ENCODE assay signal across 21 cellular contexts in the genomic region with DNA sequence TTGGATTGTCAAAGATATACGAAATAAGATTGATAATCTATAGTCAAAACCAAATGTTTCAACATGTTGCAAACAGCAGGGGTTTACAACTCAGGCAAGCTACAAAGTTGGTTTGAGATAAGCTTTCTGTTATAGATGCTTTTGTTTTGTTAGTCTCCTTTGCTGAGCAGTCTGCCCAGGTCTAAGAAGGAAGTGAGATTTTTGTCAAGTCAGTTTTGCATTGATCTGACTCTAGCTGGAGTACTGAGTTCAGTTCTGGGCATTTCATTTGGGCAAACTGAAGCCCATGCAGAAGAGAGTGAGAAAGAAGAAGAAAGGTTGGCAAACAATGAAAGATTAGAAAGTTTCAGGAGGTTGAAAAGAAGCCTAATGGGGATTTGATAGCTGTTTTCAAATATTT.
"Had no signal": no experiment of that assay in that cellular context is flagged by ENCODE, and none has a peak within 500 bp of the region (broad histone marks: within the 10 kb centered on the region; RNA-seq: fewer than 3 reads in every experiment).

No MANE protein-coding gene starts in this region.

- H3K27ac ChIP-seq: body of pancreas, tibial nerve, vagina had no signal

- H3K4me1 Mint-ChIP-seq: activated CD4-positive, alpha-beta T cell treated with anti-CD3 and anti-CD28 coated beads, Interleukin-2, amount 10 ng/mL, durations not matched to agents 24 days and 14 days; naive thymus-derived CD4-positive, alpha-beta T cell had no signal

- H3K27me3 ChIP-seq: body of pancreas, tibial nerve, vagina had no signal

- H3K36me3 ChIP-seq: tibial nerve, vagina had no signal

- H3K27me3 Mint-ChIP-seq: activated CD4-positive, alpha-beta T cell treated with anti-CD3 and anti-CD28 coated beads, Interleukin-2, amount 10 ng/mL, durations not matched to agents 24 days and 14 days; activated naive CD8-positive, alpha-beta T cell had no signal

- H3K27ac Mint-ChIP-seq: activated CD4-positive, alpha-beta T cell treated with anti-CD3 and anti-CD28 coated beads, Interleukin-2, amount 10 ng/mL, durations not matched to agents 24 days and 14 days; activated CD8-positive, alpha-beta T cell treated with anti-CD3 and anti-CD28 coated beads, Interleukin-2, amount 10 ng/mL, durations not matched to agents 7 days and 5 days; activated naive CD8-positive, alpha-beta T cell; activated T-cell treated with anti-CD3 and anti-CD28 coated beads, Interleukin-2, amount 50 U/mL, for 72 hours; naive thymus-derived CD4-positive, alpha-beta T cell had no signal

- H3K9me3 Mint-ChIP-seq: activated CD4-positive, alpha-beta T cell treated with anti-CD3 and anti-CD28 coated beads, Interleukin-2, amount 10 ng/mL, durations not matched to agents 24 days and 14 days; activated T-cell treated with anti-CD3 and anti-CD28 coated beads, Interleukin-2, amount 50 U/mL, for 72 hours; naive thymus-derived CD4-positive, alpha-beta T cell had no signal

- H3K4me1 ChIP-seq: body of pancreas, tibial nerve, vagina had no signal

- H3K9me3 ChIP-seq: body of pancreas, mucosa of descending colon, tibial nerve, vagina had no signal

- H3K4me3 ChIP-seq: body of pancreas, mucosa of descending colon, tibial nerve, vagina had no signal

- H3K4me3 Mint-ChIP-seq: activated CD4-positive, alpha-beta T cell treated with anti-CD3 and anti-CD28 coated beads, Interleukin-2, amount 10 ng/mL, durations not matched to agents 24 days and 14 days; activated CD8-positive, alpha-beta T cell treated with anti-CD3 and anti-CD28 coated beads, Interleukin-2, amount 10 ng/mL, durations not matched to agents 7 days and 5 days; activated naive CD8-positive, alpha-beta T cell; activated T-cell treated with anti-CD3 and anti-CD28 coated beads, Interleukin-2, amount 50 U/mL, for 72 hours; naive thymus-derived CD4-positive, alpha-beta T cell had no signal

- ATAC-seq: activated CD8-positive, alpha-beta T cell treated with anti-CD3 and anti-CD28 coated beads, Interleukin-2, amount 10 ng/mL, durations not matched to agents 7 days and 5 days; activated T-cell treated with anti-CD3 and anti-CD28 coated beads, Interleukin-2, amount 50 U/mL, for 72 hours; body of pancreas; esophagus mucosa; mucosa of descending colon; naive thymus-derived CD4-positive, alpha-beta T cell had no signal

- H3K36me3 Mint-ChIP-seq: activated naive CD8-positive, alpha-beta T cell; naive thymus-derived CD4-positive, alpha-beta T cell had no signal

- DNase-seq: activated CD4-positive, alpha-beta T cell treated with anti-CD3 and anti-CD28 coated beads, Interleukin-2, amount 10 ng/mL, durations not matched to agents 24 days and 14 days; activated CD4-positive, CD25-positive, alpha-beta regulatory T cell; activated CD8-positive, alpha-beta memory T cell treated with anti-CD3 and anti-CD28 coated beads, Interleukin-2, amount 50 U/mL, for 48 hours; activated CD8-positive, alpha-beta T cell treated with anti-CD3 and anti-CD28 coated beads, Interleukin-2, amount 10 ng/mL, durations not matched to agents 7 days and 5 days; activated gamma-delta T cell; activated T-cell treated with anti-CD3 and anti-CD28 coated beads, Interleukin-2, amount 50 U/mL, for 72 hours; amniotic stem cell; body of pancreas; caudate nucleus; islet precursor cell; mammary epithelial cell; mucosa of descending colon; naive thymus-derived CD4-positive, alpha-beta T cell; small intestine; stimulated activated CD4-positive, alpha-beta T cell treated with anti-CD3 and anti-CD28 coated beads, Interleukin-4, amount 100 ng/mL, for 24 hours; stimulated activated naive CD4-positive, alpha-beta T cell; substantia nigra had no signal
